ENCODE assay signal across 10 cellular contexts in the genomic region with DNA sequence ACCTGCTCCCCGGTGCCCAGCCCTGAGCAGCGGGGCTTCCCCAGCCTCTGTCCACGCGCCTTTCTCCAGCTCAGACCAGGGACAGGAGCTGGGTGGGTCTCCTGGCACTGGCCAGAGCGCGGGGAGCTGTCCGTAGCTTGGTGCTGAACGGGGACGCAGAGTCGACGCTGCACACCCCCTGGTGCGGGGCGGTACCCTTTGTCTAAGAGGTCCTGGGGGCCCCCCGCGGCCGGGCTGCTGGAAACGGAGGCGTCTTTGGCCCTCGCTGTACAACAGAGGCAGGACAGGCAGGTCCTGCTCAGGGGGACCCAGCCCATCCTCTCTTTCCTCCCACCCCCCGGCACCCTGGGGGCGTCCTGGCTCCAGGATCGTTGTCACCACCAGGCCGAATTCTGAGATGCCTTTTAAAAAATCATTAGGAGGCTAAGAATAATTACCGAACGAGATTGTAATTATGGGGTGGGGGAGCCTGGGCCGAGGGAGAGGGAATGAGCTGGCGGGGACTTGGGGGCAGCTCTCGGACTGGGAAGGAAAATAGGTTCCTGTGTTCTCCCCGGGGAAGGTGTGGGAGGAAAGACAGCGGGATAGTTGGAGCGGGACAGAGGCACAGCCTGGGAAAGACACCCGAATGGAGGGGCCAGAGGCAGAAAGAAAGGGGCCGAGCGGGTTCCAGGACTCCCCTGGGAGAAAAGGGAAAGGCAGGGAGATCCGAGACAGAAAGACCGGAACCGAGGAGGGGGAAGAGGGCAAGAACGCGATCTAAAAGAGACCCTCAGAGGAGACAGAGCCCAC. TPM values are rescaled to one million over a fixed set of nuclear protein-coding genes. Genes with fewer than 3 reads are reported as not detected.
DNase-seq lines count a peak whose midpoint lies in the region; ATAC-seq lines count a peak whose summit lies in the region.
"Had no signal": no experiment of that assay in that cellular context is flagged by ENCODE, and none has a peak within 500 bp of the region (broad histone marks: within the 10 kb centered on the region; RNA-seq: fewer than 3 reads in every experiment).

No MANE protein-coding gene starts in this region.

- peak; percentile 90 for ATAC-seq in left ventricle myocardium superior
- ATAC-seq in stimulated activated effector memory CD8-positive, alpha-beta T cell treated with anti-CD3 and anti-CD28 coated beads, Interleukin-12 subunit alpha, Interleukin-12 subunit beta, amount 100 ng/mL, for 72 hours: peak; percentile 47
- ATAC-seq in HG02678 (IDR thresholded peaks at IDR 0.05; ENCODE audit: unreplicated experiment): no peak
- ATAC-seq: activated CD4-positive, CD25-positive, alpha-beta regulatory T cell treated with anti-CD3 and anti-CD28 coated beads, Interleukin-2, amount 50 U/mL, for 24 hours had no signal

- DNase-seq in NOMO-1 treated with dmso at 0.1 percent for 144 hours (lab: John Stamatoyannopoulos, UW; ENCODE audit: unreplicated experiment) (peak; percentile 7), NOMO-1 (lab: John Stamatoyannopoulos, UW; ENCODE audit: unreplicated experiment in 2 of 2) (no peak), left ventricle myocardium superior (peak; percentile 75), HPDE6-E6E7 (ENCODE audit: extremely low spot score) (no peak), MV-4-11 (lab: John Stamatoyannopoulos, UW) (no peak)
- peak; percentile 55 to 65 for DNase-seq in activated T-cell treated with anti-CD3 and anti-CD28 coated beads, Interleukin-2, amount 50 U/mL, for 48 hours
- DNase-seq in stimulated activated effector memory CD8-positive, alpha-beta T cell treated with anti-CD3 and anti-CD28 coated beads, Interleukin-12 subunit alpha, Interleukin-12 subunit beta, amount 100 ng/mL, for 72 hours (ENCODE audit: low spot score in 2 of 2): peak in 1 of 2 donors; percentile 67
- DNase-seq: 8988T had no signal

- H3K36me3 Mint-ChIP-seq in stimulated activated effector memory CD8-positive, alpha-beta T cell treated with anti-CD3 and anti-CD28 coated beads, Interleukin-12 subunit alpha, Interleukin-12 subunit beta, amount 100 ng/mL, for 72 hours: peaks cover 18% of the 10 kb centered on the region

- peak overlapping the region; percentile 49 for H3K4me3 Mint-ChIP-seq in stimulated activated effector memory CD8-positive, alpha-beta T cell treated with anti-CD3 and anti-CD28 coated beads, Interleukin-12 subunit alpha, Interleukin-12 subunit beta, amount 100 ng/mL, for 72 hours

- intact Hi-C loops in left ventricle myocardium superior (cut with micrococcal nuclease): no loop called here

- H3K4me1 Mint-ChIP-seq in stimulated activated effector memory CD8-positive, alpha-beta T cell treated with anti-CD3 and anti-CD28 coated beads, Interleukin-12 subunit alpha, Interleukin-12 subunit beta, amount 100 ng/mL, for 72 hours: peaks cover 48% of the 10 kb centered on the region

- H3K27ac Mint-ChIP-seq in stimulated activated effector memory CD8-positive, alpha-beta T cell treated with anti-CD3 and anti-CD28 coated beads, Interleukin-12 subunit alpha, Interleukin-12 subunit beta, amount 100 ng/mL, for 72 hours: no peak overlapping the region

- no peaks in the 10 kb centered on the region for H3K9me3 Mint-ChIP-seq in stimulated activated effector memory CD8-positive, alpha-beta T cell treated with anti-CD3 and anti-CD28 coated beads, Interleukin-12 subunit alpha, Interleukin-12 subunit beta, amount 100 ng/mL, for 72 hours

RNA-seq across cellular contexts. Expression of a gene that starts 4.1 kb away (rescaled TPM):
- total RNA-seq in left ventricle myocardium superior: 0.07 TPM

RNA-seq across cellular contexts. Expression of a gene that starts 18.7 kb away (rescaled TPM):
- total RNA-seq in left ventricle myocardium superior: not detected

Comparison
In these comparisons a context has a peak if more than half of its experiments do, and no peak if none do; other contexts are left out.
1. DNase-seq: peak in NOMO-1 treated with dmso at 0.1 percent for 144 hours (single experiment), activated T-cell treated with anti-CD3 and anti-CD28 coated beads, Interleukin-2, amount 50 U/mL, for 48 hours (2 of 2) and left ventricle myocardium superior (single experiment); none in NOMO-1 (0 of 2), HPDE6-E6E7 (single experiment) and MV-4-11 (single experiment).